10 cellular contexts compared by ENCODE assay signal in the genomic region with DNA sequence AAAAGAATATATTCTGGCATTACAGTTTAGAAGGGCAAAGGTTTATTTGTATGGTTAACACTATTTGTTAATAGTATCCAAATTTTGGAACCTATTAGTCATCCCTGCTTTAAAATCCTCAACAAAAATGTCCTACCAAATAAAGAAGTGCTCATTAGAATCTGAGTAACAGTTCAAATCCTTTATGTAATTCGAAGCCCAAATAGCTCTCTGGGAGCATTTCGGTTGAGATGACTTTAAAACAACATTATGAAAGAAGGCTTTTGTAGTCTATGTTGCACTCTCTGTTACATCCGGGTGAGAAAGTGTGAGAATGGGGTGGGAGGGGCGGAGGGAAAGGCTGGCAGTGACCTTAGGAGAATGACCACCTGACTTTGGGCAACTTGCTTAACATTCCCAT. TPM values are rescaled to one million over a fixed set of nuclear protein-coding genes. Genes with fewer than 3 reads are reported as not detected.
DNase-seq lines count a peak whose midpoint lies in the region; ATAC-seq and TF ChIP-seq lines count a peak whose summit lies in the region.
"Had no signal": no experiment of that assay in that cellular context is flagged by ENCODE, and none has a peak within 500 bp of the region (broad histone marks: within the 10 kb centered on the region; RNA-seq: fewer than 3 reads in every experiment).

No MANE protein-coding gene starts in this region.

- peak overlapping the region; percentile 76 to 96 for H3K27ac Mint-ChIP-seq in natural killer cell treated with Interleukin-12 subunit alpha and Interleukin-12 subunit beta and Interleukin-15 and Interleukin-18, amount 100 ng/mL, for 72 hours

- TF ChIP-seq CTCF in body of pancreas (IDR thresholded peaks at IDR 0.05), result no peak

- H2AFZ ChIP-seq in Karpas-422 (ENCODE audit: low read length), result no peak overlapping the region

- WGBS in body of pancreas, 2 donors, result 61 to 71% methylated on average over 4 of the region's 4 CpGs

- no peaks in the 10 kb centered on the region for H3K9me2 ChIP-seq in Karpas-422 (replicated peaks; ENCODE audit: insufficient read depth, low read length)

- intact Hi-C loops in body of pancreas (cut with DNase I), result no loop called here

- peak overlapping the region; percentile 20 for H3K4me3 Mint-ChIP-seq in natural killer cell treated with Interleukin-12 subunit alpha and Interleukin-12 subunit beta and Interleukin-15 and Interleukin-18, amount 100 ng/mL, for 72 hours

- H3K36me3 Mint-ChIP-seq in natural killer cell treated with Interleukin-12 subunit alpha and Interleukin-12 subunit beta and Interleukin-15 and Interleukin-18, amount 100 ng/mL, for 72 hours, result peaks cover 39% of the 10 kb centered on the region

- no peak for ATAC-seq in body of pancreas
- ATAC-seq in natural killer cell treated with Interleukin-12 subunit alpha and Interleukin-12 subunit beta and Interleukin-15 and Interleukin-18, amount 100 ng/mL, for 72 hours, result peak in 1 of 2 donors; percentile 41
- no peak for ATAC-seq in GM21367 (IDR thresholded peaks at IDR 0.05; ENCODE audit: unreplicated experiment)
- no peak for ATAC-seq in HG03139 (IDR thresholded peaks at IDR 0.05; ENCODE audit: unreplicated experiment)

- peaks cover 54% of the 10 kb centered on the region for H3K36me3 ChIP-seq in Karpas-422 (ENCODE audit: insufficient read depth, low read length)
- H3K36me3 ChIP-seq in body of pancreas (replicated peaks in 1 of 2; ENCODE audit: insufficient read depth in 1 of 2, low read depth in 2 of 2), result peaks cover 0 to 3% of the 10 kb centered on the region in 2 donors

- no peaks in the 10 kb centered on the region for H3K9me3 Mint-ChIP-seq in natural killer cell treated with Interleukin-12 subunit alpha and Interleukin-12 subunit beta and Interleukin-15 and Interleukin-18, amount 100 ng/mL, for 72 hours

- H3K27ac ChIP-seq in Karpas-422 (ENCODE audit: low read length), result peak overlapping the region; percentile 80
- H3K27ac ChIP-seq in body of pancreas, result peak overlapping the region; percentile 40 to 78 (median 67)
- H3K27ac ChIP-seq: lower lobe of right lung had no signal

- DNase-seq in EH (ENCODE audit: low read depth) (peak; percentile 79), Karpas-422 (no peak), body of pancreas (no peak), midbrain (lab: John Stamatoyannopoulos, UW) (no peak)
- no peak for DNase-seq in natural killer cell treated with Interleukin-12 subunit alpha and Interleukin-12 subunit beta and Interleukin-15 and Interleukin-18, amount 100 ng/mL, for 72 hours (ENCODE audit: low spot score)
- DNase-seq in activated CD4-positive, alpha-beta T cell treated with anti-CD3 and anti-CD28 coated beads for 1 hour, result no peak
- DNase-seq: NCI-H1694 had no signal

- no peak overlapping the region for H3K4me3 ChIP-seq in Karpas-422 (ENCODE audit: low read length)
- no peak overlapping the region for H3K4me3 ChIP-seq in body of pancreas
- H3K4me3 ChIP-seq: lower lobe of right lung had no signal

- peaks cover 48 to 52% of the 10 kb centered on the region in 2 donors for H3K4me1 Mint-ChIP-seq in natural killer cell treated with Interleukin-12 subunit alpha and Interleukin-12 subunit beta and Interleukin-15 and Interleukin-18, amount 100 ng/mL, for 72 hours (ENCODE audit: low read depth in 2 of 2)

- no peaks in the 10 kb centered on the region for H4K20me1 ChIP-seq in Karpas-422 (ENCODE audit: insufficient read depth, low read depth, low read length)

- H3K4me1 ChIP-seq in Karpas-422 (ENCODE audit: low read length), result peaks cover 77% of the 10 kb centered on the region
- peaks cover 35% of the 10 kb centered on the region for H3K4me1 ChIP-seq in body of pancreas

- TF ChIP-seq POLR2A in body of pancreas (IDR thresholded peaks at IDR 0.05), result no peak

- no peak overlapping the region for H3K9ac ChIP-seq in Karpas-422 (ENCODE audit: low read length)

- H3K27me3 ChIP-seq in Karpas-422 (ENCODE audit: low read length) (no peaks in the 10 kb centered on the region), body of pancreas (no peaks in the 10 kb centered on the region)

- peak overlapping the region; percentile 53 for H3K4me2 ChIP-seq in Karpas-422 (ENCODE audit: low read depth, low read length, poor library complexity, severe bottlenecking)

- H3K9me3 ChIP-seq in Karpas-422 (ENCODE audit: low read length) (no peaks in the 10 kb centered on the region), body of pancreas (no peaks in the 10 kb centered on the region)
- H3K9me3 ChIP-seq: lower lobe of right lung had no signal

- peaks cover 87% of the 10 kb centered on the region for H3K79me2 ChIP-seq in Karpas-422 (ENCODE audit: low read length)

- no peaks in the 10 kb centered on the region for H3K27me3 Mint-ChIP-seq in natural killer cell treated with Interleukin-12 subunit alpha and Interleukin-12 subunit beta and Interleukin-15 and Interleukin-18, amount 100 ng/mL, for 72 hours

RNA-seq across cellular contexts. Expression of a gene that starts 59.7 kb away (rescaled TPM):
- total RNA-seq in Karpas-422 (2014; rRNA removed; shearing (Covaris generic); ENCODE audit: low replicate concordance), result 97.4 and 209 TPM in 2 replicates
- total RNA-seq in body of pancreas, result 10 to 100 TPM; 18.5 to 38.4 TPM
- total RNA-seq in natural killer cell treated with Interleukin-12 subunit alpha and Interleukin-12 subunit beta and Interleukin-15 and Interleukin-18, amount 100 ng/mL, for 72 hours, result 100 to 1,000 TPM; 142 to 169 TPM
